1 cellular context compared by ENCODE assay signal in the genomic region with DNA sequence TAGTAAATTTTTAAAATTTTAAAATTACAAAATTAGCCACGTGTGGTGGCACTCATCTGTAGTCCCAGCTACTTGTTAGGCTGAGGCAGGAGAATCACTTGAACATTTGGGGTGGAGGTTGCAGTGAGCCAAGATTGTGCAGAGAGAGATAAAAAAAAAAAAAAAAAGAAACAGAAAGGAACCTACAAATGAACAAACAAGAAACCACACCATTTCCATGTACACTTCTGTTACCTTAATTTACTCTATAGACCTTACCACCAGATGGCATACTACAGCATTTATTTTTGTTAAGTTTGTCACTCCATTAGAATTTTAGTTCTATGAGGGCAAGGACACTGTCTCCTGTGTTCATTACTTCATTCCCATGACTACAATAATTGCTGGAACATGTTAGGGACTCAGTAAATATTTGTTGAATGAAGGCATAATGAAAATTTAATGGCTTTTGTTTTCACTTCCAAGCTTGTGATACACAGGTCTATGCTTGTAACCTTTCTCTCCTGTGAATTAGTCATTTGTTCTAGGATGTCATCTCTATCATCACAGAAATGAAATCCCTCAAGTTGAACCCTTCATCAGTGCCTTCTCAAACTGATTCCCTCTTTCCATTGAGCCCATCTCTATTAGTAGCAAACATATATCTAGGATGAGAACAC.
TF ChIP-seq lines count a peak whose summit lies in the region.

No MANE protein-coding gene starts in this region.

TF ChIP-seq in GM12878, 131 proteins besides CTCF, POLR2A, EP300 and RAD21 (continued from another document):
- TF ChIP-seq CEBPB (IDR thresholded peaks at IDR 0.05; ENCODE audit: borderline replicate concordance in 1 of 2, low read depth in 2 of 2, low read length in 2 of 2) (no peak), ZNF207 (IDR thresholded peaks at IDR 0.05; ENCODE audit: borderline replicate concordance) (no peak), STAT1 (conservative IDR thresholded peaks at IDR 0.05) (no peak), CHD2 (IDR thresholded peaks at IDR 0.05; ENCODE audit: borderline replicate concordance, low read depth, low read length) (no peak), RUNX3 (IDR thresholded peaks at IDR 0.05; ENCODE audit: low read length) (no peak), POU2F2 (IDR thresholded peaks at IDR 0.05; ENCODE audit: borderline replicate concordance, low read depth, low read length) (no peak), MTA2 (IDR thresholded peaks at IDR 0.05; ENCODE audit: low read depth) (no peak), MYB (IDR thresholded peaks at IDR 0.05; ENCODE audit: borderline replicate concordance, low read depth, low read length) (no peak)
- TF ChIP-seq, protein P1, sequence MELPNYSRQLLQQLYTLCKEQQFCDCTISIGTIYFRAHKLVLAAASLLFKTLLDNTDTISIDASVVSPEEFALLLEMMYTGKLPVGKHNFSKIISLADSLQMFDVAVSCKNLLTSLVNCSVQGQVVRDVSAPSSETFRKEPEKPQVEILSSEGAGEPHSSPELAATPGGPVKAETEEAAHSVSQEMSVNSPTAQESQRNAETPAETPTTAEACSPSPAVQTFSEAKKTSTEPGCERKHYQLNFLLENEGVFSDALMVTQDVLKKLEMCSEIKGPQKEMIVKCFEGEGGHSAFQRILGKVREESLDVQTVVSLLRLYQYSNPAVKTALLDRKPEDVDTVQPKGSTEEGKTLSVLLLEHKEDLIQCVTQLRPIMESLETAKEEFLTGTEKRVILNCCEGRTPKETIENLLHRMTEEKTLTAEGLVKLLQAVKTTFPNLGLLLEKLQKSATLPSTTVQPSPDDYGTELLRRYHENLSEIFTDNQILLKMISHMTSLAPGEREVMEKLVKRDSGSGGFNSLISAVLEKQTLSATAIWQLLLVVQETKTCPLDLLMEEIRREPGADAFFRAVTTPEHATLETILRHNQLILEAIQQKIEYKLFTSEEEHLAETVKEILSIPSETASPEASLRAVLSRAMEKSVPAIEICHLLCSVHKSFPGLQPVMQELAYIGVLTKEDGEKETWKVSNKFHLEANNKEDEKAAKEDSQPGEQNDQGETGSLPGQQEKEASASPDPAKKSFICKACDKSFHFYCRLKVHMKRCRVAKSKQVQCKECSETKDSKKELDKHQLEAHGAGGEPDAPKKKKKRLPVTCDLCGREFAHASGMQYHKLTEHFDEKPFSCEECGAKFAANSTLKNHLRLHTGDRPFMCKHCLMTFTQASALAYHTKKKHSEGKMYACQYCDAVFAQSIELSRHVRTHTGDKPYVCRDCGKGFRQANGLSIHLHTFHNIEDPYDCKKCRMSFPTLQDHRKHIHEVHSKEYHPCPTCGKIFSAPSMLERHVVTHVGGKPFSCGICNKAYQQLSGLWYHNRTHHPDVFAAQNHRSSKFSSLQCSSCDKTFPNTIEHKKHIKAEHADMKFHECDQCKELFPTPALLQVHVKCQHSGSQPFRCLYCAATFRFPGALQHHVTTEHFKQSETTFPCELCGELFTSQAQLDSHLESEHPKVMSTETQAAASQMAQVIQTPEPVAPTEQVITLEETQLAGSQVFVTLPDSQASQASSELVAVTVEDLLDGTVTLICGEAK (IDR thresholded peaks at IDR 0.05; ENCODE audit: borderline replicate concordance): no peak
- TF ChIP-seq, protein P2, sequence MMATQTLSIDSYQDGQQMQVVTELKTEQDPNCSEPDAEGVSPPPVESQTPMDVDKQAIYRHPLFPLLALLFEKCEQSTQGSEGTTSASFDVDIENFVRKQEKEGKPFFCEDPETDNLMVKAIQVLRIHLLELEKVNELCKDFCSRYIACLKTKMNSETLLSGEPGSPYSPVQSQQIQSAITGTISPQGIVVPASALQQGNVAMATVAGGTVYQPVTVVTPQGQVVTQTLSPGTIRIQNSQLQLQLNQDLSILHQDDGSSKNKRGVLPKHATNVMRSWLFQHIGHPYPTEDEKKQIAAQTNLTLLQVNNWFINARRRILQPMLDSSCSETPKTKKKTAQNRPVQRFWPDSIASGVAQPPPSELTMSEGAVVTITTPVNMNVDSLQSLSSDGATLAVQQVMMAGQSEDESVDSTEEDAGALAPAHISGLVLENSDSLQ (IDR thresholded peaks at IDR 0.05): no peak
TF ChIP-seq in GM12878: peak in this region for 2.
